Comparison of ENCODE assay signal across 1 cellular context in the genomic region with DNA sequence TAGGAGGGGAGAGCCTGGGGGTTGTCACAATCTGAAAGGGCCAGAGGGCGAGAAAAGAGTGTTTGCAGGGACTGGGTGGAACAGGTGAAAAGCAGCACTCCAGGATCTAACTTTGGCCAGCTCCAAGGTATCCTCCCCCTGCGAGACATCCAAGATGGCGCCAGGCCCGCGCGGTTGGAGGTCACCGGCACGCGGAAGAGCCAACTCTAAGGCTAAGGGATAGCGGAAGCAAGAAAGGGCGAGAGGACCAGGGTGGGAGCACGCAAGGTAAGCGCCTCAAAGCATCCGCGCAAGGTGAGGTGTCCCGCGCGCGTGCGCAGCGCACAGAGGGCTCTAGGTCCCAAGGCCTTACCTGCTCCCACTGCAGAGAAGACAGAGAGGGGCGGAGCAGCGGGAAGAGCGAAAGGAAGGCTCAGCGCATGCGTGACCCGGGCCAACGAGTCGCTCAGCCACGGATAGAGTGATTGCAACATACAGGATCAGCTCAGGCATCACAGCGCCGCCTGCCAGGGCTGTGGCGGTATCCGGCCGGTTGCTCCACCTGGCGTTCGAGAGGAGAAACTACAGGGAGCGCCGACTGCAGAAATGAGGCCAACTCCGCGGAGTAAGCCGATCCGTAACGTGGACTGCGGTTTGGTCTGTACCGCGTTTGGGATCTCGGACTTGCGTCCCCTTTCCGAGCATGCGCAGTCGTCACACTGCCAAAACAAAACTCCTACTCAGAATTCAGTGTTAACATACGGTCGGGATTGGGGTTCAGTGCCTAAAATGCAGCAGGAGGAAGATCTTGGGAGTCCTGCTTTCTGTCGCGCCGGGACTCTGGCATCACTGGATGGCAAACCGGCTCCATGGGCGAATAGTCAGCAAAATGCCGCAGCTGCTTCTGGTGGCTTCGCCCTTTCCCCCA.
TF ChIP-seq lines count a peak whose summit lies in the region.

Gene ATP5MC2, minus strand, starts transcription at position 383 of the 907 bp plus-strand sequence. CDS start 3,469 bp downstream, outside the sequence.

TF ChIP-seq in GM12878, 131 proteins besides CTCF, POLR2A, EP300 and RAD21 (continued from another document and continues in another):
- TF ChIP-seq HSF1 (IDR thresholded peaks at IDR 0.05; ENCODE audit: low read depth, low read length) (peak; percentile 68; the same call in 1 of the 2 replicates), SUPT20H (IDR thresholded peaks at IDR 0.05; ENCODE audit: borderline replicate concordance, control insufficient read depth, low read depth, low read length) (no peak), CREM (IDR thresholded peaks at IDR 0.05; ENCODE audit: low read depth) (peak; percentile 71), SPI1 (IDR thresholded peaks at IDR 0.05; ENCODE audit: borderline replicate concordance, insufficient read depth, low read depth, low read length) (no peak), SMAD5 (IDR thresholded peaks at IDR 0.05; ENCODE audit: low read depth) (peak; percentile 94), YBX1 (IDR thresholded peaks at IDR 0.05) (no peak), SMAD1 (IDR thresholded peaks at IDR 0.05; ENCODE audit: low read depth, partially characterized antibody) (peak; percentile 57), CHD4 (IDR thresholded peaks at IDR 0.05) (no peak), ETV6 (conservative IDR thresholded peaks at IDR 0.05 in 1 of 2, IDR thresholded peaks at IDR 0.05 in 1 of 2; ENCODE audit: borderline replicate concordance in 1 of 2, low read depth in 1 of 2) (no peak), NFIC (IDR thresholded peaks at IDR 0.05; ENCODE audit: low read depth, low read length) (no peak), SREBF1 (IDR thresholded peaks at IDR 0.05; ENCODE audit: low read length) (no peak), ZSCAN29 (IDR thresholded peaks at IDR 0.05) (peak; percentile 73; the same call in 1 of the 2 replicates), ZNF384 (IDR thresholded peaks at IDR 0.05; ENCODE audit: borderline replicate concordance, low read depth, low read length) (no peak; the same call in 1 of the 2 replicates), FOS (IDR thresholded peaks at IDR 0.05; ENCODE audit: borderline replicate concordance, extremely low read depth, insufficient read length) (no peak), JUND (IDR thresholded peaks at IDR 0.05; ENCODE audit: low read depth, low read length) (no peak), ZZZ3 (IDR thresholded peaks at IDR 0.05; ENCODE audit: control insufficient read depth, insufficient read length, low read depth) (no peak), KDM1A (IDR thresholded peaks at IDR 0.05; ENCODE audit: borderline replicate concordance) (no peak), ZNF274 (IDR thresholded peaks at IDR 0.05; ENCODE audit: insufficient read depth, insufficient read length) (no peak), GATAD2B (conservative IDR thresholded peaks at IDR 0.05; ENCODE audit: low read depth) (peak; percentile 84), CHD2 (IDR thresholded peaks at IDR 0.05; ENCODE audit: borderline replicate concordance, low read depth, low read length) (no peak), SRF (IDR thresholded peaks at IDR 0.05; ENCODE audit: low read depth in 2 of 2, low read length in 2 of 2) (peak in 1 of 2 experiments; percentile 76; a peak in 1 of 4 replicates), DPF2 (IDR thresholded peaks at IDR 0.05) (peak; percentile 64; the same call in 1 of the 2 replicates), NFXL1 (IDR thresholded peaks at IDR 0.05; ENCODE audit: borderline replicate concordance) (no peak), PBX3 (IDR thresholded peaks at IDR 0.05; ENCODE audit: insufficient replicate concordance, low read depth, low read length) (peak; percentile 19), NKRF (conservative IDR thresholded peaks at IDR 0.05) (peak; percentile 64), NR2F1 (conservative IDR thresholded peaks at IDR 0.05) (peak; percentile 92)
- TF ChIP-seq, protein P1, sequence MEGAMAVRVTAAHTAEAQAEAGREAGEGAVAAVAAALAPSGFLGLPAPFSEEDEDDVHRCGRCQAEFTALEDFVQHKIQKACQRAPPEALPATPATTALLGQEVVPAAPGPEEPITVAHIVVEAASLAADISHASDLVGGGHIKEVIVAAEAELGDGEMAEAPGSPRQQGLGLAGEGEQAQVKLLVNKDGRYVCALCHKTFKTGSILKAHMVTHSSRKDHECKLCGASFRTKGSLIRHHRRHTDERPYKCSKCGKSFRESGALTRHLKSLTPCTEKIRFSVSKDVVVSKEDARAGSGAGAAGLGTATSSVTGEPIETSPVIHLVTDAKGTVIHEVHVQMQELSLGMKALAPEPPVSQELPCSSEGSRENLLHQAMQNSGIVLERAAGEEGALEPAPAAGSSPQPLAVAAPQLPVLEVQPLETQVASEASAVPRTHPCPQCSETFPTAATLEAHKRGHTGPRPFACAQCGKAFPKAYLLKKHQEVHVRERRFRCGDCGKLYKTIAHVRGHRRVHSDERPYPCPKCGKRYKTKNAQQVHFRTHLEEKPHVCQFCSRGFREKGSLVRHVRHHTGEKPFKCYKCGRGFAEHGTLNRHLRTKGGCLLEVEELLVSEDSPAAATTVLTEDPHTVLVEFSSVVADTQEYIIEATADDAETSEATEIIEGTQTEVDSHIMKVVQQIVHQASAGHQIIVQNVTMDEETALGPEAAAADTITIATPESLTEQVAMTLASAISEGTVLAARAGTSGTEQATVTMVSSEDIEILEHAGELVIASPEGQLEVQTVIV (IDR thresholded peaks at IDR 0.05; ENCODE audit: borderline replicate concordance, partially characterized antibody): peak; percentile 64
- TF ChIP-seq, protein P2, sequence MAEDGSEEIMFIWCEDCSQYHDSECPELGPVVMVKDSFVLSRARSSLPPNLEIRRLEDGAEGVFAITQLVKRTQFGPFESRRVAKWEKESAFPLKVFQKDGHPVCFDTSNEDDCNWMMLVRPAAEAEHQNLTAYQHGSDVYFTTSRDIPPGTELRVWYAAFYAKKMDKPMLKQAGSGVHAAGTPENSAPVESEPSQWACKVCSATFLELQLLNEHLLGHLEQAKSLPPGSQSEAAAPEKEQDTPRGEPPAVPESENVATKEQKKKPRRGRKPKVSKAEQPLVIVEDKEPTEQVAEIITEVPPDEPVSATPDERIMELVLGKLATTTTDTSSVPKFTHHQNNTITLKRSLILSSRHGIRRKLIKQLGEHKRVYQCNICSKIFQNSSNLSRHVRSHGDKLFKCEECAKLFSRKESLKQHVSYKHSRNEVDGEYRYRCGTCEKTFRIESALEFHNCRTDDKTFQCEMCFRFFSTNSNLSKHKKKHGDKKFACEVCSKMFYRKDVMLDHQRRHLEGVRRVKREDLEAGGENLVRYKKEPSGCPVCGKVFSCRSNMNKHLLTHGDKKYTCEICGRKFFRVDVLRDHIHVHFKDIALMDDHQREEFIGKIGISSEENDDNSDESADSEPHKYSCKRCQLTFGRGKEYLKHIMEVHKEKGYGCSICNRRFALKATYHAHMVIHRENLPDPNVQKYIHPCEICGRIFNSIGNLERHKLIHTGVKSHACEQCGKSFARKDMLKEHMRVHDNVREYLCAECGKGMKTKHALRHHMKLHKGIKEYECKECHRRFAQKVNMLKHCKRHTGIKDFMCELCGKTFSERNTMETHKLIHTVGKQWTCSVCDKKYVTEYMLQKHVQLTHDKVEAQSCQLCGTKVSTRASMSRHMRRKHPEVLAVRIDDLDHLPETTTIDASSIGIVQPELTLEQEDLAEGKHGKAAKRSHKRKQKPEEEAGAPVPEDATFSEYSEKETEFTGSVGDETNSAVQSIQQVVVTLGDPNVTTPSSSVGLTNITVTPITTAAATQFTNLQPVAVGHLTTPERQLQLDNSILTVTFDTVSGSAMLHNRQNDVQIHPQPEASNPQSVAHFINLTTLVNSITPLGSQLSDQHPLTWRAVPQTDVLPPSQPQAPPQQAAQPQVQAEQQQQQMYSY (CRISPR knock-in tag; IDR thresholded peaks at IDR 0.05): no peak
- TF ChIP-seq, protein P3, sequence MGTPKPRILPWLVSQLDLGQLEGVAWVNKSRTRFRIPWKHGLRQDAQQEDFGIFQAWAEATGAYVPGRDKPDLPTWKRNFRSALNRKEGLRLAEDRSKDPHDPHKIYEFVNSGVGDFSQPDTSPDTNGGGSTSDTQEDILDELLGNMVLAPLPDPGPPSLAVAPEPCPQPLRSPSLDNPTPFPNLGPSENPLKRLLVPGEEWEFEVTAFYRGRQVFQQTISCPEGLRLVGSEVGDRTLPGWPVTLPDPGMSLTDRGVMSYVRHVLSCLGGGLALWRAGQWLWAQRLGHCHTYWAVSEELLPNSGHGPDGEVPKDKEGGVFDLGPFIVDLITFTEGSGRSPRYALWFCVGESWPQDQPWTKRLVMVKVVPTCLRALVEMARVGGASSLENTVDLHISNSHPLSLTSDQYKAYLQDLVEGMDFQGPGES (IDR thresholded peaks at IDR 0.05): no peak
- TF ChIP-seq, protein P4, sequence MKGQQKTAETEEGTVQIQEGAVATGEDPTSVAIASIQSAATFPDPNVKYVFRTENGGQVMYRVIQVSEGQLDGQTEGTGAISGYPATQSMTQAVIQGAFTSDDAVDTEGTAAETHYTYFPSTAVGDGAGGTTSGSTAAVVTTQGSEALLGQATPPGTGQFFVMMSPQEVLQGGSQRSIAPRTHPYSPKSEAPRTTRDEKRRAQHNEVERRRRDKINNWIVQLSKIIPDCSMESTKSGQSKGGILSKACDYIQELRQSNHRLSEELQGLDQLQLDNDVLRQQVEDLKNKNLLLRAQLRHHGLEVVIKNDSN (IDR thresholded peaks at IDR 0.05; ENCODE audit: borderline replicate concordance, extremely low read length, insufficient read depth, low read depth, low read length): no peak
- TF ChIP-seq, protein P5, sequence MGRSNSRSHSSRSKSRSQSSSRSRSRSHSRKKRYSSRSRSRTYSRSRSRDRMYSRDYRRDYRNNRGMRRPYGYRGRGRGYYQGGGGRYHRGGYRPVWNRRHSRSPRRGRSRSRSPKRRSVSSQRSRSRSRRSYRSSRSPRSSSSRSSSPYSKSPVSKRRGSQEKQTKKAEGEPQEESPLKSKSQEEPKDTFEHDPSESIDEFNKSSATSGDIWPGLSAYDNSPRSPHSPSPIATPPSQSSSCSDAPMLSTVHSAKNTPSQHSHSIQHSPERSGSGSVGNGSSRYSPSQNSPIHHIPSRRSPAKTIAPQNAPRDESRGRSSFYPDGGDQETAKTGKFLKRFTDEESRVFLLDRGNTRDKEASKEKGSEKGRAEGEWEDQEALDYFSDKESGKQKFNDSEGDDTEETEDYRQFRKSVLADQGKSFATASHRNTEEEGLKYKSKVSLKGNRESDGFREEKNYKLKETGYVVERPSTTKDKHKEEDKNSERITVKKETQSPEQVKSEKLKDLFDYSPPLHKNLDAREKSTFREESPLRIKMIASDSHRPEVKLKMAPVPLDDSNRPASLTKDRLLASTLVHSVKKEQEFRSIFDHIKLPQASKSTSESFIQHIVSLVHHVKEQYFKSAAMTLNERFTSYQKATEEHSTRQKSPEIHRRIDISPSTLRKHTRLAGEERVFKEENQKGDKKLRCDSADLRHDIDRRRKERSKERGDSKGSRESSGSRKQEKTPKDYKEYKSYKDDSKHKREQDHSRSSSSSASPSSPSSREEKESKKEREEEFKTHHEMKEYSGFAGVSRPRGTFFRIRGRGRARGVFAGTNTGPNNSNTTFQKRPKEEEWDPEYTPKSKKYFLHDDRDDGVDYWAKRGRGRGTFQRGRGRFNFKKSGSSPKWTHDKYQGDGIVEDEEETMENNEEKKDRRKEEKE (IDR thresholded peaks at IDR 0.05): no peak
- TF ChIP-seq, protein P6, sequence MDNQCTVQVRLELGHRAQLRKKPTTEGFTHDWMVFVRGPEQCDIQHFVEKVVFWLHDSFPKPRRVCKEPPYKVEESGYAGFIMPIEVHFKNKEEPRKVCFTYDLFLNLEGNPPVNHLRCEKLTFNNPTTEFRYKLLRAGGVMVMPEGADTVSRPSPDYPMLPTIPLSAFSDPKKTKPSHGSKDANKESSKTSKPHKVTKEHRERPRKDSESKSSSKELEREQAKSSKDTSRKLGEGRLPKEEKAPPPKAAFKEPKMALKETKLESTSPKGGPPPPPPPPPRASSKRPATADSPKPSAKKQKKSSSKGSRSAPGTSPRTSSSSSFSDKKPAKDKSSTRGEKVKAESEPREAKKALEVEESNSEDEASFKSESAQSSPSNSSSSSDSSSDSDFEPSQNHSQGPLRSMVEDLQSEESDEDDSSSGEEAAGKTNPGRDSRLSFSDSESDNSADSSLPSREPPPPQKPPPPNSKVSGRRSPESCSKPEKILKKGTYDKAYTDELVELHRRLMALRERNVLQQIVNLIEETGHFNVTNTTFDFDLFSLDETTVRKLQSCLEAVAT (IDR thresholded peaks at IDR 0.05): peak; percentile 98
